9 cellular contexts compared by ENCODE assay signal in genomic region chr18:49628993-49629795, GRCh38.
DNase-seq lines count a peak whose midpoint lies in the region; ATAC-seq and TF ChIP-seq lines count a peak whose summit lies in the region.
"Had no signal": no experiment of that assay in that cellular context is flagged by ENCODE, and none has a peak within 500 bp of the region (broad histone marks: within the 10 kb centered on the region; RNA-seq: fewer than 3 reads in every experiment).

No MANE protein-coding gene starts in this region.

- no peak overlapping the region for H3K4me2 ChIP-seq in neural progenitor cell

- no peaks in the 10 kb centered on the region for H3K27me3 ChIP-seq in neural progenitor cell

- H3K9ac ChIP-seq in neural progenitor cell, result no peak overlapping the region

- in situ Hi-C loops in Caki2 (cut with HindIII; ENCODE audit: low pct_unique_long_range_greater_than_20kb, low sequenced_read_pairs), result no loop called here

- no peak overlapping the region for H2AFZ ChIP-seq in neural progenitor cell (replicated peaks)

- H3K4me3 ChIP-seq in fibroblast of pulmonary artery (replicated peaks; ENCODE audit: low read depth, low read length) (no peak overlapping the region), neural progenitor cell (no peak overlapping the region)

- DNase-seq in Caki2 (ENCODE audit: low read depth) (peak; percentile 35), NCI-H526 treated with DMSO at 0.1 percent for 48 hours (lab: John Stamatoyannopoulos, UW) (peak; percentile 91), fibroblast of pulmonary artery (ENCODE audit: low read depth) (no peak), neural progenitor cell (ENCODE audit: low spot score) (no peak), HT-29 (ENCODE audit: low spot score) (no peak)
- DNase-seq: naive thymus-derived CD8-positive, alpha-beta T cell had no signal

- no peak overlapping the region for H3K27ac ChIP-seq in neural progenitor cell

- no peaks in the 10 kb centered on the region for H3K36me3 Mint-ChIP-seq in neural progenitor cell
- H3K36me3 Mint-ChIP-seq: naive thymus-derived CD8-positive, alpha-beta T cell had no signal

- H3F3A ChIP-seq in neural progenitor cell (ENCODE audit: low read depth), result no peaks in the 10 kb centered on the region

- TF ChIP-seq CTCF in fibroblast of pulmonary artery (IDR thresholded peaks at IDR 0.05; ENCODE audit: low read length, missing control alignments) (peak; percentile 22), neural progenitor cell (IDR thresholded peaks at IDR 0.05) (peak; percentile 58)

- no peaks in the 10 kb centered on the region for H3K9me3 Mint-ChIP-seq in neural progenitor cell
- H3K9me3 Mint-ChIP-seq: naive thymus-derived CD8-positive, alpha-beta T cell had no signal

- H3K36me3 ChIP-seq in neural progenitor cell, result no peaks in the 10 kb centered on the region

- H3K9me3 ChIP-seq in neural progenitor cell (ENCODE audit: low read depth), result no peaks in the 10 kb centered on the region

- ATAC-seq in GM19328 (IDR thresholded peaks at IDR 0.05; ENCODE audit: unreplicated experiment) (no peak), GM18909 (IDR thresholded peaks at IDR 0.05; ENCODE audit: poor library complexity, unreplicated experiment) (no peak), GM21529 (IDR thresholded peaks at IDR 0.05; ENCODE audit: unreplicated experiment) (no peak)
- ATAC-seq: naive thymus-derived CD8-positive, alpha-beta T cell had no signal

- peaks cover 3% of the 10 kb centered on the region for H3K4me1 ChIP-seq in neural progenitor cell

- H3K4me3 Mint-ChIP-seq in neural progenitor cell, result peak overlapping the region; percentile 74
- H3K4me3 Mint-ChIP-seq: naive thymus-derived CD8-positive, alpha-beta T cell had no signal

- peaks cover 20% of the 10 kb centered on the region for H3K27me3 Mint-ChIP-seq in neural progenitor cell (ENCODE audit: insufficient read depth, low read depth)

- H3K27ac Mint-ChIP-seq in neural progenitor cell, result peak overlapping the region; percentile 99

- no peaks in the 10 kb centered on the region for H4K20me1 ChIP-seq in neural progenitor cell (ENCODE audit: low read depth)

- H3K4me1 Mint-ChIP-seq in neural progenitor cell, result peaks cover 60% of the 10 kb centered on the region

- H3K79me2 ChIP-seq in neural progenitor cell (ENCODE audit: low read depth), result no peaks in the 10 kb centered on the region

Comparison
In these comparisons a context has a peak if more than half of its experiments do, and no peak if none do; other contexts are left out.
1. DNase-seq: peak in Caki2 (single experiment) and NCI-H526 treated with DMSO at 0.1 percent for 48 hours (single experiment); none in fibroblast of pulmonary artery (single experiment), neural progenitor cell (single experiment) and HT-29 (single experiment).